ENCODE assay signal across 4 cellular contexts in genomic region chr12:14010989-14011388, GRCh38.
"Had no signal": no experiment of that assay in that cellular context is flagged by ENCODE, and none has a peak within 500 bp of the region (broad histone marks: within the 10 kb centered on the region; RNA-seq: fewer than 3 reads in every experiment).

No MANE protein-coding gene starts in this region.

- H3K4me3 ChIP-seq: GM23338 had no signal

- DNase-seq: H9, HCEC 1CT, KBM-7 had no signal

- ATAC-seq: GM23338 had no signal
